1 cellular context compared by ENCODE assay signal in genomic region chr6:133423242-133423641, GRCh38.
TF ChIP-seq lines count a peak whose summit lies in the region.

No MANE protein-coding gene starts in this region.

TF ChIP-seq in HepG2, 621 proteins besides CTCF, POLR2A, EP300 and RAD21 (continued from another document):
- TF ChIP-seq SKIL (CRISPR knock-in tag; IDR thresholded peaks at IDR 0.05; ENCODE audit: borderline replicate concordance) = no peak
- no peak for TF ChIP-seq NR2F1 (CRISPR knock-in tag; IDR thresholded peaks at IDR 0.05)
- TF ChIP-seq MYNN (CRISPR knock-in tag; IDR thresholded peaks at IDR 0.05; ENCODE audit: low read depth) = no peak
- TF ChIP-seq ARID2 (CRISPR knock-in tag; IDR thresholded peaks at IDR 0.05; ENCODE audit: borderline replicate concordance) = no peak
- TF ChIP-seq ZNF740 (CRISPR knock-in tag; IDR thresholded peaks at IDR 0.05) = no peak
- no peak for TF ChIP-seq SMAD1 (CRISPR knock-in tag; IDR thresholded peaks at IDR 0.05; ENCODE audit: borderline replicate concordance, low read depth)
